ENCODE assay signal across 10 cellular contexts in the genomic region with DNA sequence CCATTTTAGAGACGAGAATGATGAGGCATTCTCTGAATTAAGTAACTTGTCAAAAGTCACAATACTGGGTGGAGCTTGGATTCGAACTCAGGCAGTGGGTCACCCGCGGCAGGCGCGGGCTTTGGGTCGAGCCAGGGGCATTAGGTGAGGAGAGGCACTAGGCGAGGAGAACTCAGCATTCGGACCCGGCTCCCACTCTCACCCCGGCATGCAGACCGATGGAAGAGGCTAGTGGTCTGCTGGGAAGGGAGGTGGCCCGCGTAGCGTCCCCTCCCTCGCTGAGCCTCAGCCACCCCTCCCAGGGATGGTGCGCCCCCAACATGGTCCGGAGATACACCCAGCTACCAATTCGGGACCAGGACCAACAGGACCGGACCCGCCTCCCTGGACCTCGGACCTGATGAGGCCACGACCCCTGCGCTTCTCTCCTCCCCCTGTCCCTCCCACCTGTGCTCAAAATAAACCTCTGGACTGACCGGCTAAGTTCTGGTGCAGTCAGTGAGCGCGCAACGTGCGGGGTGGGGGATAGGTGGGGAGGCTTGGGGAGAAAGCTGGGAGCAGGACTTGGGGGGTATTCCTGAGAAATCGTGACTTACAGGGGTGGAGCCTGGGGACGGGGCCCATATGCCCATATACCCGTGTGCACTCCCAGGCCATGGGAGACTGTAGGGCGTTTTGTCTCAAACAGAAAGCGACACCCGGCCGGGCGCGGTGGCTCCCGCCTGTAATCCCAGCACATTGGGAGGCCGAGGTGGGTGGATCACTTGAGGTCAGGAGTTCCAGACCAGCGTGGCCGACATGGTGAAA. TPM values are rescaled to one million over a fixed set of nuclear protein-coding genes. Genes with fewer than 3 reads are reported as not detected.
DNase-seq lines count a peak whose midpoint lies in the region; ATAC-seq, FAIRE-seq and TF ChIP-seq lines count a peak whose summit lies in the region.
"Had no signal": no experiment of that assay in that cellular context is flagged by ENCODE, and none has a peak within 500 bp of the region (broad histone marks: within the 10 kb centered on the region; RNA-seq: fewer than 3 reads in every experiment).

No MANE protein-coding gene starts in this region.

- H3K9ac ChIP-seq in OCI-LY3 (ENCODE audit: low read length) (no peak overlapping the region), H1 (replicated peaks in 1 of 4; ENCODE audit: extremely low read depth in 1 of 4, low read depth in 3 of 4, low read length in 3 of 4) (no peak overlapping the region)

- no peak overlapping the region for H3K18ac ChIP-seq in H1 (ENCODE audit: extremely low read depth, low read length)

- 0 out of 2 replicates have a peak overlapping the region, but pooled peaks have one; percentile 60 for H2BK12ac ChIP-seq in H1 (ENCODE audit: low read depth, low read length)

- no peak for FAIRE-seq in H1 (lab: Jason Lieb, UNC)

- no peaks in the 10 kb centered on the region for H3K79me2 ChIP-seq in OCI-LY3 (ENCODE audit: low read length)
- H3K79me2 ChIP-seq in H1 (ENCODE audit: control insufficient read depth in 1 of 2, insufficient read depth in 2 of 2, low read length in 2 of 2) = no peaks in the 10 kb centered on the region

- H3K23ac ChIP-seq in H1 (ENCODE audit: insufficient read length) = no peak overlapping the region

- H3K4me2 ChIP-seq in OCI-LY3 (ENCODE audit: low read length) = peak overlapping the region; percentile 96
- H3K4me2 ChIP-seq in H1 (ENCODE audit: insufficient read depth in 1 of 2, low read depth in 2 of 2, low read length in 2 of 2) = peak overlapping the region in 1 of 2 experiments; percentile 94; a peak in 1 of 4 replicates

- H2AFZ ChIP-seq in OCI-LY3 (ENCODE audit: low read depth, low read length) (no peak overlapping the region), H1 (ENCODE audit: low read length) (no peak overlapping the region)

- H4K8ac ChIP-seq in H1 (ENCODE audit: extremely low read depth, insufficient read depth, low read length) = no peak overlapping the region

- no peak overlapping the region for H3K14ac ChIP-seq in H1 (ENCODE audit: insufficient read length)

- no peaks in the 10 kb centered on the region for H3K79me1 ChIP-seq in H1 (ENCODE audit: low read depth, low read length)

- H4K91ac ChIP-seq in H1 (replicated peaks; ENCODE audit: insufficient read length, low read length) = no peak overlapping the region

- peak overlapping the region; percentile 82 for H3K4me3 Mint-ChIP-seq in activated CD4-positive, alpha-beta T cell treated with anti-CD3 and anti-CD28 coated beads for 36 hours

- TF ChIP-seq POLR2A in H1 (IDR thresholded peaks at IDR 0.05; ENCODE audit: control extremely low read depth in 1 of 2, low read depth in 2 of 2, low read length in 2 of 2) (no peak), sigmoid colon (IDR thresholded peaks at IDR 0.05) (no peak)

- WGBS in H1 (ENCODE audit: extremely low coverage in 1 of 2, insufficient coverage in 1 of 2, insufficient read length in 1 of 2, insufficient replicate concordance in 2 of 2, low coverage in 1 of 2, low lambda C conversion rate in 2 of 2, missing lambda C conversion rate in 1 of 2), 2 experiments = 91% methylated on average over 38 of the region's 42 CpGs; no CpG with 5 or more reads in 1 of the 2 experiments
- 28 to 39% methylated on average over 42 of the region's 42 CpGs for WGBS in sigmoid colon, 2 donors

- H2BK120ac ChIP-seq in H1 (replicated peaks; ENCODE audit: low read depth, low read length) = no peak overlapping the region

- CTCF ChIA-PET in activated CD4-positive, alpha-beta T cell treated with anti-CD3 and anti-CD28 coated beads for 36 hours (lab: Charles Lee) = interaction anchor here (2.0 to 4.4 kb wide), 4 partner anchors 15 to 50 kb away, joined by 6 to 32 read pairs (median 15); partner anchors contain the start of genes MAP2K7 and TIMM44
- CTCF ChIA-PET in H1 (lab: Charles Lee; ENCODE audit: partially characterized antibody) = interaction anchor here (0.6 to 9.0 kb wide), 16 partner anchors 10 to 333 kb away, joined by 3 to 112 read pairs (median 6); partner anchors contain the start of genes MAP2K7, PRR36 and TIMM44

- H3K4ac ChIP-seq in H1 (replicated peaks; ENCODE audit: insufficient read length, low read depth, low read length) = no peak overlapping the region

- H3K9me3 Mint-ChIP-seq in activated CD4-positive, alpha-beta T cell treated with anti-CD3 and anti-CD28 coated beads for 36 hours (ENCODE audit: low read depth) = no peaks in the 10 kb centered on the region

- H3K27ac Mint-ChIP-seq in activated CD4-positive, alpha-beta T cell treated with anti-CD3 and anti-CD28 coated beads for 36 hours = no peak overlapping the region

- H3K36me3 ChIP-seq in OCI-LY3 (replicated peaks; ENCODE audit: low read depth, low read length) (peaks cover 10% of the 10 kb centered on the region), H1 (ENCODE audit: control insufficient read depth in 2 of 4, insufficient read depth in 4 of 4, low read length in 3 of 4) (no peaks in the 10 kb centered on the region), sigmoid colon (peaks cover 11 to 16% (median 13%) of the 10 kb centered on the region in 4 donors)

- H3K27me3 ChIP-seq in OCI-LY3 (ENCODE audit: low read depth, low read length) (no peaks in the 10 kb centered on the region), H1 (replicated peaks in 1 of 4; ENCODE audit: control insufficient read depth in 3 of 4, extremely low read depth in 1 of 4, insufficient read depth in 3 of 4, low read length in 3 of 4) (peaks cover 17 to 44% (median 39%) of the 10 kb centered on the region in 4 experiments; a peak in 6 of 7 replicates), sigmoid colon (peaks cover 38 to 52% (median 52%) of the 10 kb centered on the region in 3 donors)

- H3K36me3 Mint-ChIP-seq in activated CD4-positive, alpha-beta T cell treated with anti-CD3 and anti-CD28 coated beads for 36 hours (ENCODE audit: low read depth) = peaks cover 5% of the 10 kb centered on the region

- POLR2A ChIA-PET in activated CD4-positive, alpha-beta T cell treated with anti-CD3 and anti-CD28 coated beads for 36 hours (lab: Charles Lee) = interaction anchor here (0.5 kb wide), 1 partner anchor 11 kb away, joined by 4 read pairs; no protein-coding TSS in a partner anchor
- POLR2A ChIA-PET in H1 (lab: Charles Lee; ENCODE audit: partially characterized antibody) = interaction anchor here (0.8 to 10.6 kb wide), 12 partner anchors 8 to 62 kb away, joined by 3 to 106 read pairs (median 9); partner anchors contain the start of genes MAP2K7, PRR36 and TIMM44

- TF ChIP-seq RAD21 in H1 (IDR thresholded peaks at IDR 0.05 in 1 of 2, conservative IDR thresholded peaks at IDR 0.05 in 1 of 2; ENCODE audit: low read depth in 2 of 2, low read length in 2 of 2) = no peak

- peaks cover 7% of the 10 kb centered on the region; the same call in 1 of the 2 replicates for H4K20me1 ChIP-seq in OCI-LY3 (ENCODE audit: insufficient read depth, low read length)
- H4K20me1 ChIP-seq in H1 (replicated peaks in 1 of 2; ENCODE audit: control insufficient read depth in 1 of 2, insufficient read depth in 2 of 2, low read length in 2 of 2) = peaks cover 5 to 10% of the 10 kb centered on the region in 2 experiments

- H3K27ac ChIP-seq in OCI-LY3 (ENCODE audit: low read length) (no peak overlapping the region), H1 (ENCODE audit: low read depth, low read length) (no peak overlapping the region), sigmoid colon (peak overlapping the region in 3 of 4 donors; percentile 93 to 98 (median 97))

- intact Hi-C loops in activated CD4-positive, alpha-beta T cell treated with anti-CD3 and anti-CD28 coated beads for 36 hours (cut with DNase I, micrococcal nuclease) = no loop called here
- intact Hi-C loops in sigmoid colon (cut with DNase I) = no loop called here

- H3K4me3 ChIP-seq in OCI-LY3 (ENCODE audit: low read length) = peak overlapping the region; percentile 86; the same call in 1 of the 2 replicates
- peak overlapping the region in 1 of 4 experiments; percentile 64; a peak in 1 of 8 replicates for H3K4me3 ChIP-seq in H1 (ENCODE audit: extremely low read depth in 1 of 4, insufficient read depth in 2 of 4, low read depth in 3 of 4, low read length in 4 of 4)
- H3K4me3 ChIP-seq in sigmoid colon = no peak overlapping the region

- H3K4me1 ChIP-seq in OCI-LY3 (ENCODE audit: low read length) (peaks cover 14% of the 10 kb centered on the region), H1 (replicated peaks in 1 of 4; ENCODE audit: control insufficient read depth in 3 of 4, insufficient read depth in 4 of 4, low read length in 3 of 4) (peaks cover 0 to 20% (median 12%) of the 10 kb centered on the region in 4 experiments; a peak in 5 of 7 replicates), sigmoid colon (peaks cover 0 to 72% (median 71%) of the 10 kb centered on the region in 4 donors)

- H3K4me1 Mint-ChIP-seq in activated CD4-positive, alpha-beta T cell treated with anti-CD3 and anti-CD28 coated beads for 36 hours = peaks cover 32% of the 10 kb centered on the region

- H4K5ac ChIP-seq in H1 (ENCODE audit: insufficient read length, low read depth, low read length) = no peak overlapping the region

- H2AK5ac ChIP-seq in H1 (ENCODE audit: low read depth, low read length) = 0 out of 2 replicates have a peak overlapping the region, but pooled peaks have one; percentile 39

- ATAC-seq in activated CD4-positive, alpha-beta T cell treated with anti-CD3 and anti-CD28 coated beads for 36 hours = no peak
- no peak for ATAC-seq in GM21619 (IDR thresholded peaks at IDR 0.05; ENCODE audit: unreplicated experiment)
- ATAC-seq in GM19463 (IDR thresholded peaks at IDR 0.05; ENCODE audit: unreplicated experiment) = no peak
- ATAC-seq: left cardiac atrium had no signal

- no peaks in the 10 kb centered on the region for H3K9me3 ChIP-seq in OCI-LY3 (ENCODE audit: insufficient read depth, low read length)
- H3K9me3 ChIP-seq in H1 (ENCODE audit: insufficient read depth in 2 of 2, low read depth in 1 of 2, low read length in 1 of 2) = no peaks in the 10 kb centered on the region
- H3K9me3 ChIP-seq in sigmoid colon = no peaks in the 10 kb centered on the region

- H3K23me2 ChIP-seq in H1 (ENCODE audit: low read depth, low read length) = peaks cover 21% of the 10 kb centered on the region

- no peak for DNase-seq in activated CD4-positive, alpha-beta T cell treated with anti-CD3 and anti-CD28 coated beads for 36 hours
- DNase-seq in activated CD4-positive, alpha-beta T cell treated with anti-CD3 and anti-CD28 coated beads, Interleukin-2, amount 50 U/mL, for 4 hours = no peak
- DNase-seq in H1 (ENCODE audit: low read depth in 1 of 2, low spot score in 2 of 2) (no peak), sigmoid colon (no peak), NCI-H1092 treated with DMSO at 0.1 percent for 48 hours (lab: John Stamatoyannopoulos, UW) (no peak)
- DNase-seq: ACHN, left cardiac atrium had no signal

- H3K56ac ChIP-seq in H1 (replicated peaks; ENCODE audit: insufficient read length, low read depth, low read length) = no peak overlapping the region

- no peak overlapping the region for H2BK15ac ChIP-seq in H1 (ENCODE audit: low read length)

- TF ChIP-seq CTCF in OCI-LY3 (IDR thresholded peaks at IDR 0.05; ENCODE audit: low read depth, low read length) (no peak), H1 (IDR thresholded peaks at IDR 0.05; ENCODE audit: control extremely low read depth in 1 of 3, insufficient read depth in 1 of 3, low read depth in 1 of 3, low read length in 3 of 3) (no peak), sigmoid colon (IDR thresholded peaks at IDR 0.05) (no peak)

- peaks cover 21% of the 10 kb centered on the region for H3K27me3 Mint-ChIP-seq in activated CD4-positive, alpha-beta T cell treated with anti-CD3 and anti-CD28 coated beads for 36 hours

- H2BK20ac ChIP-seq in H1 (ENCODE audit: low read length) = no peak overlapping the region

- no peak overlapping the region for H2BK5ac ChIP-seq in H1 (ENCODE audit: low read depth, low read length)

- TF ChIP-seq EP300 in H1 (IDR thresholded peaks at IDR 0.05; ENCODE audit: borderline replicate concordance in 1 of 2, low read depth in 2 of 2, low read length in 2 of 2) (no peak), sigmoid colon (IDR thresholded peaks at IDR 0.05) (no peak)

RNA-seq across cellular contexts. Expression of gene SNAPC2, which starts 1.3 kb away (rescaled TPM):
- 10 to 100 TPM; 14.6 to 16.2 TPM for total RNA-seq in activated CD4-positive, alpha-beta T cell treated with anti-CD3 and anti-CD28 coated beads for 36 hours
- total RNA-seq in H1 (2021; fragmentation: NEBNext Ultra II Directional; extraction: Animal tissue kit (Norgen Biotek cat#: 25700)) = 20.3 and 22.9 TPM in 2 replicates
- polyA plus RNA-seq in H1 (2011; rRNA removed) = 18.2 and 29.0 TPM in 2 replicates
- polyA plus RNA-seq in H1 (2011; cell fraction: cytosol; rRNA removed) = 16.9 TPM
- 29.6 TPM for polyA plus RNA-seq in H1 (2011; cell fraction: nucleus; rRNA removed)
- polyA plus RNA-seq in H1 (2012, experiment 1 of 2) = 20.8 to 23.5 TPM (median 21.4 TPM) in 4 replicates
- polyA plus RNA-seq in H1 (2012, experiment 2 of 2) = 25.4 TPM
- polyA plus RNA-seq in H1 (2013, experiment 1 of 2) = 27.7 TPM
- 29.0 TPM for polyA plus RNA-seq in H1 (2013, experiment 2 of 2)
- 5.7 and 6.0 TPM in 2 replicates for polyA minus RNA-seq in H1 (2011; rRNA and poly(A)+ RNA removed)
- polyA minus RNA-seq in H1 (2011; cell fraction: cytosol; rRNA and poly(A)+ RNA removed) = 13.8 TPM
- polyA minus RNA-seq in H1 (2011; cell fraction: nucleus; rRNA and poly(A)+ RNA removed) = 9.5 TPM
- 10 to 100 TPM; 20.3 to 31.2 (median 27.8) TPM for total RNA-seq in sigmoid colon
- polyA plus RNA-seq in sigmoid colon = 10 to 100 TPM; 11.6 to 19.5 (median 16.8) TPM

RNA-seq across cellular contexts. Expression of gene TGFBR3L, which starts 4.2 kb away (rescaled TPM):
- total RNA-seq in activated CD4-positive, alpha-beta T cell treated with anti-CD3 and anti-CD28 coated beads for 36 hours = 1 to 10 TPM; 2.6 to 3.2 TPM
- total RNA-seq in H1 (2021; fragmentation: NEBNext Ultra II Directional; extraction: Animal tissue kit (Norgen Biotek cat#: 25700)) = 3.7 and 4.3 TPM in 2 replicates
- polyA plus RNA-seq in H1 (2011; rRNA removed) (3.1 and 8.9 TPM in 2 replicates), sigmoid colon (not detected)
- polyA plus RNA-seq in H1 (2011; cell fraction: cytosol; rRNA removed) = 2.2 TPM
- 3.3 TPM for polyA plus RNA-seq in H1 (2011; cell fraction: nucleus; rRNA removed)
- polyA plus RNA-seq in H1 (2012, experiment 1 of 2) = 3.3 to 6.1 TPM (median 4.6 TPM) in 4 replicates
- polyA plus RNA-seq in H1 (2012, experiment 2 of 2) = 2.7 TPM
- 5.3 TPM for polyA plus RNA-seq in H1 (2013, experiment 1 of 2)
- 5.7 TPM for polyA plus RNA-seq in H1 (2013, experiment 2 of 2)
- not detected in 2 replicates for polyA minus RNA-seq in H1 (2011; rRNA and poly(A)+ RNA removed)
- 3.7 TPM for polyA minus RNA-seq in H1 (2011; cell fraction: cytosol; rRNA and poly(A)+ RNA removed)
- 2.4 TPM for polyA minus RNA-seq in H1 (2011; cell fraction: nucleus; rRNA and poly(A)+ RNA removed)
- total RNA-seq in sigmoid colon = 1 to 10 TPM in 1 of 4 donors, not detected in 3; 1.8 TPM

RNA-seq across cellular contexts. Expression of gene CTXN1, which starts 7.1 kb away (rescaled TPM):
- total RNA-seq in activated CD4-positive, alpha-beta T cell treated with anti-CD3 and anti-CD28 coated beads for 36 hours = under 1 TPM; 0.47 to 0.82 TPM
- 58.0 and 64.5 TPM in 2 replicates for total RNA-seq in H1 (2021; fragmentation: NEBNext Ultra II Directional; extraction: Animal tissue kit (Norgen Biotek cat#: 25700))
- polyA plus RNA-seq in H1 (2011; rRNA removed) (16.4 and 39.1 TPM in 2 replicates), sigmoid colon (1 to 10 TPM in 1 of 3 donors, under 1 TPM in 2; 0.60 to 2.2 (median 0.92) TPM)
- 15.2 TPM for polyA plus RNA-seq in H1 (2011; cell fraction: cytosol; rRNA removed)
- 29.7 TPM for polyA plus RNA-seq in H1 (2011; cell fraction: nucleus; rRNA removed)
- polyA plus RNA-seq in H1 (2012, experiment 1 of 2) = 13.0 to 35.0 TPM (median 34.2 TPM) in 4 replicates
- polyA plus RNA-seq in H1 (2012, experiment 2 of 2) = 25.9 TPM
- polyA plus RNA-seq in H1 (2013, experiment 1 of 2) = 44.9 TPM
- 51.0 TPM for polyA plus RNA-seq in H1 (2013, experiment 2 of 2)
- polyA minus RNA-seq in H1 (2011; rRNA and poly(A)+ RNA removed) = 0.54 and 1.6 TPM in 2 replicates
- polyA minus RNA-seq in H1 (2011; cell fraction: cytosol; rRNA and poly(A)+ RNA removed) = 38.1 TPM
- polyA minus RNA-seq in H1 (2011; cell fraction: nucleus; rRNA and poly(A)+ RNA removed) = 17.8 TPM
- total RNA-seq in sigmoid colon = 10 to 100 TPM; 25.3 to 92.2 (median 38.8) TPM

RNA-seq across cellular contexts. Expression of gene MAP2K7, which starts 15.1 kb away (rescaled TPM):
- total RNA-seq in activated CD4-positive, alpha-beta T cell treated with anti-CD3 and anti-CD28 coated beads for 36 hours = 10 to 100 TPM; 32.2 to 33.7 TPM
- total RNA-seq in H1 (2021; fragmentation: NEBNext Ultra II Directional; extraction: Animal tissue kit (Norgen Biotek cat#: 25700)) = 38.3 and 41.5 TPM in 2 replicates
- 8.9 and 16.6 TPM in 2 replicates for polyA plus RNA-seq in H1 (2011; rRNA removed)
- polyA plus RNA-seq in H1 (2011; cell fraction: cytosol; rRNA removed) = 16.5 TPM
- polyA plus RNA-seq in H1 (2011; cell fraction: nucleus; rRNA removed) = 35.7 TPM
- 20.9 to 28.0 TPM (median 25.4 TPM) in 4 replicates for polyA plus RNA-seq in H1 (2012, experiment 1 of 2)
- polyA plus RNA-seq in H1 (2012, experiment 2 of 2) = 25.2 TPM
- polyA plus RNA-seq in H1 (2013, experiment 1 of 2) = 28.9 TPM
- 27.2 TPM for polyA plus RNA-seq in H1 (2013, experiment 2 of 2)
- 9.2 and 11.4 TPM in 2 replicates for polyA minus RNA-seq in H1 (2011; rRNA and poly(A)+ RNA removed)
- polyA minus RNA-seq in H1 (2011; cell fraction: cytosol; rRNA and poly(A)+ RNA removed) = 17.8 TPM
- 14.4 TPM for polyA minus RNA-seq in H1 (2011; cell fraction: nucleus; rRNA and poly(A)+ RNA removed)
- total RNA-seq in sigmoid colon = 10 to 100 TPM; 12.5 to 20.2 (median 17.4) TPM
- 10 to 100 TPM; 15.6 to 27.8 (median 15.7) TPM for polyA plus RNA-seq in sigmoid colon

RNA-seq across cellular contexts. Expression of gene TIMM44, which starts 24.6 kb away (rescaled TPM):
- total RNA-seq in activated CD4-positive, alpha-beta T cell treated with anti-CD3 and anti-CD28 coated beads for 36 hours = 10 to 100 TPM; 80.4 to 84.0 TPM
- total RNA-seq in H1 (2021; fragmentation: NEBNext Ultra II Directional; extraction: Animal tissue kit (Norgen Biotek cat#: 25700)) = 123 and 131 TPM in 2 replicates
- 150 and 182 TPM in 2 replicates for polyA plus RNA-seq in H1 (2011; rRNA removed)
- polyA plus RNA-seq in H1 (2011; cell fraction: cytosol; rRNA removed) = 146 TPM
- polyA plus RNA-seq in H1 (2011; cell fraction: nucleus; rRNA removed) = 233 TPM
- 104 to 111 TPM (median 110 TPM) in 4 replicates for polyA plus RNA-seq in H1 (2012, experiment 1 of 2)
- 96.8 TPM for polyA plus RNA-seq in H1 (2012, experiment 2 of 2)
- 82.6 TPM for polyA plus RNA-seq in H1 (2013, experiment 1 of 2)
- 83.2 TPM for polyA plus RNA-seq in H1 (2013, experiment 2 of 2)
- 39.9 and 48.1 TPM in 2 replicates for polyA minus RNA-seq in H1 (2011; rRNA and poly(A)+ RNA removed)
- 68.8 TPM for polyA minus RNA-seq in H1 (2011; cell fraction: cytosol; rRNA and poly(A)+ RNA removed)
- polyA minus RNA-seq in H1 (2011; cell fraction: nucleus; rRNA and poly(A)+ RNA removed) = 56.9 TPM
- total RNA-seq in sigmoid colon = 10 to 100 TPM; 51.7 to 80.1 (median 78.6) TPM
- polyA plus RNA-seq in sigmoid colon = 10 to 100 TPM; 33.0 to 72.4 (median 38.8) TPM

Comparison
In these comparisons a context has a peak if more than half of its experiments do, and no peak if none do; other contexts are left out.
1. H3K27ac ChIP-seq: peak in sigmoid colon (3 of 4); none in OCI-LY3 (single experiment) and H1 (single experiment).
2. RNA of gene CTXN1, which starts 7.1 kb away (total RNA-seq): 58.0 to 64.5 TPM in H1 and 25.3 to 92.2 TPM in sigmoid colon; 0.47 to 0.82 TPM in activated CD4-positive, alpha-beta T cell treated with anti-CD3 and anti-CD28 coated beads for 36 hours; every median in the first group is over 10 times any median in the second.